Comparison of ENCODE assay signal across 8 cellular contexts in the genomic region with DNA sequence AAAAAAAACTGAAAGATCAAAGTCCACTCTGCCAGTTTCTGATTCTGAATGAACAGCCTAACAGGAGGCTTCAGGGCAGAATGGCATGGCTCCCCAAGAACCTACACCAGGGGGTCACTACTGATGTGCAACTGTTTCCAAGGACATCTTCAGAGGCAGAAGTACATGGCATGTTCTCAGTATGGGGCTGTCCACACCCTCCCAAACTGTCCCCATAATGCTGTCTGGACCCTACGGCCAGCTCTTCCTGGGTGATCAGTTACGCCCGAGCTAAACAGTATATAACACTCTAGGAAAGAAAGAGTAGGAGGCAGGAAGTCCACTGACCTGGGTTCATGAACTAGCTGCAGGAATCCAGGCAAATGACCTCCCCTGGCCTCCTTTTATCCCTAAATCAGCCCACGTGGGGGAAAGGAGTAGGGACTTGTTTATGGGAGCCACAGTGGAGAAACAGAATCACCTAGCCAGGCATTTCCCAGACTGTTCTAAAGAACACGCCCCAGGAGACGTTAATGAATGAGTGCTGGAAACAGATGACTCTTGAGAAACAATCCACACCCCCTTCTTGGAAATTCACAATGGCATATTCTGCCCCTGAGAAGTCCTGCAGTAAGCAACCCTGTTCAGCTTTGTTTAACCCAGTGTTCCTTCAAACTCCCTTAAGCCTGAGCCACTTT. TPM values are rescaled to one million over a fixed set of nuclear protein-coding genes. Genes with fewer than 3 reads are reported as not detected.
A peak's percentile ranks its signal among the peaks of the same experiment; 100 is the strongest.
DNase-seq lines count a peak whose midpoint lies in the region; ATAC-seq, FAIRE-seq and TF ChIP-seq lines count a peak whose summit lies in the region.

No MANE protein-coding gene starts in this region.

- no peaks in the 10 kb centered on the region for H3K36me3 ChIP-seq in kidney (ENCODE audit: control insufficient read depth in 1 of 2, insufficient read depth in 2 of 2, low read length in 2 of 2)

- ATAC-seq in stimulated activated memory B cell treated with anti-CD40 and anti-IgM and Interleukin-4, amounts not matched to agents 10 μg/mL and 1 μg/mL and 100 μg/mL, for 72 hours: no peak
- ATAC-seq in GM21619 (IDR thresholded peaks at IDR 0.05; ENCODE audit: unreplicated experiment) (no peak), GM19397 (IDR thresholded peaks at IDR 0.05; ENCODE audit: unreplicated experiment) (no peak)

- peaks cover 6% of the 10 kb centered on the region for H3K36me3 Mint-ChIP-seq in stimulated activated memory B cell treated with anti-CD40 and anti-IgM and Interleukin-4, amounts not matched to agents 10 μg/mL and 1 μg/mL and 100 μg/mL, for 72 hours

- peak overlapping the region; percentile 86 for H3K4me3 Mint-ChIP-seq in stimulated activated memory B cell treated with anti-CD40 and anti-IgM and Interleukin-4, amounts not matched to agents 10 μg/mL and 1 μg/mL and 100 μg/mL, for 72 hours

- no peak for TF ChIP-seq CTCF in kidney (IDR thresholded peaks at IDR 0.05; ENCODE audit: borderline replicate concordance, extremely low read depth, insufficient read depth)

- peaks cover 60 to 64% of the 10 kb centered on the region in 2 donors for H3K4me1 ChIP-seq in kidney (ENCODE audit: control insufficient read depth in 1 of 2, insufficient read depth in 1 of 2, low read depth in 1 of 2, low read length in 2 of 2)

- H3K9me3 ChIP-seq in kidney (ENCODE audit: control insufficient read depth in 1 of 2, low read length in 2 of 2): no peaks in the 10 kb centered on the region

- H3K4me1 Mint-ChIP-seq in stimulated activated memory B cell treated with anti-CD40 and anti-IgM and Interleukin-4, amounts not matched to agents 10 μg/mL and 1 μg/mL and 100 μg/mL, for 72 hours: peaks cover 94% of the 10 kb centered on the region

- peak overlapping the region; percentile 84 to 85 for H3K9ac ChIP-seq in kidney (ENCODE audit: low read length in 2 of 2)

- peak overlapping the region; percentile 83 for H3K27ac Mint-ChIP-seq in stimulated activated memory B cell treated with anti-CD40 and anti-IgM and Interleukin-4, amounts not matched to agents 10 μg/mL and 1 μg/mL and 100 μg/mL, for 72 hours

- no peak for FAIRE-seq in kidney (lab: Jason Lieb, UNC)

- WGBS in adipose tissue, 3 donors: 6 to 33% (median 19%) methylated on average over 6 of the region's 6 CpGs

- H3K27ac ChIP-seq in adipose tissue (ENCODE audit: low read depth, low read length): peak overlapping the region; percentile 92
- H3K27ac ChIP-seq in kidney (ENCODE audit: low read depth in 2 of 2, low read length in 2 of 2): peak overlapping the region; percentile 98

- no peaks in the 10 kb centered on the region for H3K9me3 Mint-ChIP-seq in stimulated activated memory B cell treated with anti-CD40 and anti-IgM and Interleukin-4, amounts not matched to agents 10 μg/mL and 1 μg/mL and 100 μg/mL, for 72 hours

- H3K4me3 ChIP-seq in kidney (ENCODE audit: low read length in 2 of 2): peak overlapping the region; percentile 73 to 86

- DNase-seq in HPDE6-E6E7 (ENCODE audit: extremely low spot score) (peak; percentile 33), kidney (no peak), NCI-H748 (lab: John Stamatoyannopoulos, UW; ENCODE audit: unreplicated experiment) (no peak), NCI-H2029 (lab: John Stamatoyannopoulos, UW) (no peak)

- no peaks in the 10 kb centered on the region for H3K27me3 Mint-ChIP-seq in stimulated activated memory B cell treated with anti-CD40 and anti-IgM and Interleukin-4, amounts not matched to agents 10 μg/mL and 1 μg/mL and 100 μg/mL, for 72 hours

- intact Hi-C loops in kidney (cut with DNase I): loop anchor here (10.0 kb wide), 1 partner anchor 105 kb away; the partner anchor contains the start of gene CTDSP1

RNA-seq across cellular contexts. Expression of gene TMBIM1, which starts 2.5 kb away (rescaled TPM):
- polyA plus RNA-seq in adipose tissue: 100 to 1,000 TPM; 127 to 507 (median 227) TPM
- total RNA-seq in kidney: 217 TPM
- 130 TPM for polyA plus RNA-seq in kidney (ENCODE audit: insufficient read depth, low read depth, low replicate concordance)

RNA-seq across cellular contexts. Expression of gene PNKD, which starts 19.5 kb away (rescaled TPM):
- 100 to 1,000 TPM in 1 of 3 donors, 10 to 100 TPM in 2; 45.0 to 113 (median 80.3) TPM for polyA plus RNA-seq in adipose tissue
- 90.6 TPM for total RNA-seq in kidney
- polyA plus RNA-seq in kidney (ENCODE audit: insufficient read depth, low read depth, low replicate concordance): 244 TPM

RNA-seq across cellular contexts. Expression of gene AAMP, which starts 19.8 kb away (rescaled TPM):
- 100 to 1,000 TPM in 2 of 3 donors, 10 to 100 TPM in 1; 64.6 to 142 (median 105) TPM for polyA plus RNA-seq in adipose tissue
- total RNA-seq in kidney: 70.1 TPM
- 108 TPM for polyA plus RNA-seq in kidney (ENCODE audit: insufficient read depth, low read depth, low replicate concordance)

RNA-seq across cellular contexts. Expression of gene GPBAR1, which starts 29.0 kb away (rescaled TPM):
- polyA plus RNA-seq in adipose tissue (10 to 100 TPM in 2 of 3 donors, 1 to 10 TPM in 1; 1.9 to 75.3 (median 29.4) TPM), kidney (ENCODE audit: insufficient read depth, low read depth, low replicate concordance) (6.0 TPM)
- total RNA-seq in kidney: 3.2 TPM
